In genomic region chr6:118648866-118649554, GRCh38 we compare ENCODE assay signal across 9 cellular contexts. TPM values are rescaled to one million over a fixed set of nuclear protein-coding genes. Genes with fewer than 3 reads are reported as not detected.
DNase-seq lines count a peak whose midpoint lies in the region; ATAC-seq, FAIRE-seq and TF ChIP-seq lines count a peak whose summit lies in the region.
"Had no signal": no experiment of that assay in that cellular context is flagged by ENCODE, and none has a peak within 500 bp of the region (broad histone marks: within the 10 kb centered on the region; RNA-seq: fewer than 3 reads in every experiment).

No MANE protein-coding gene starts in this region.

- H3K27me3 Mint-ChIP-seq in activated naive CD8-positive, alpha-beta T cell treated with anti-CD3 and anti-CD28 coated beads for 36 hours: no peaks in the 10 kb centered on the region
- H3K27me3 Mint-ChIP-seq in mesothelial cell of epicardium (ENCODE audit: low read depth): no peaks in the 10 kb centered on the region
- H3K27me3 Mint-ChIP-seq: memory B cell had no signal

- TF ChIP-seq POLR2A in GM12892 (IDR thresholded peaks at IDR 0.05; ENCODE audit: low read depth, low read length): no peak

- no peak for TF ChIP-seq CTCF in BJ (IDR thresholded peaks at IDR 0.05; ENCODE audit: insufficient read depth, low read depth, low read length)
- no peak for TF ChIP-seq CTCF in mesothelial cell of epicardium (IDR thresholded peaks at IDR 0.05; ENCODE audit: unreplicated experiment)

- H3K36me3 ChIP-seq in BJ (ENCODE audit: control insufficient read depth, insufficient read depth, low read length): no peaks in the 10 kb centered on the region

- peaks cover 38% of the 10 kb centered on the region for H3K4me1 Mint-ChIP-seq in activated naive CD8-positive, alpha-beta T cell treated with anti-CD3 and anti-CD28 coated beads for 36 hours
- H3K4me1 Mint-ChIP-seq in mesothelial cell of epicardium: peaks cover 19% of the 10 kb centered on the region

- H3K4me3 ChIP-seq in BJ (ENCODE audit: low read depth, low read length): peak overlapping the region; percentile 99

- POLR2A ChIA-PET in BJ (lab: Charles Lee): interaction anchor here (0.6 kb wide), 1 partner anchor 123 kb away, joined by 4 read pairs; no protein-coding TSS in a partner anchor

- ATAC-seq in HG03139 (IDR thresholded peaks at IDR 0.05; ENCODE audit: unreplicated experiment) (no peak), HG02938 (IDR thresholded peaks at IDR 0.05; ENCODE audit: unreplicated experiment) (no peak)

- no peak for FAIRE-seq in GM12892 (lab: Jason Lieb, UNC)

- no peak overlapping the region for H3K27ac Mint-ChIP-seq in activated naive CD8-positive, alpha-beta T cell treated with anti-CD3 and anti-CD28 coated beads for 36 hours
- H3K27ac Mint-ChIP-seq in mesothelial cell of epicardium: no peak overlapping the region
- H3K27ac Mint-ChIP-seq: memory B cell had no signal

- CTCF ChIA-PET in BJ (lab: Yijun Ruan, JAX): no interaction called here

- no peak for DNase-seq in BJ (ENCODE audit: low read depth)
- DNase-seq in HCEC 1CT: peak; percentile 35
- DNase-seq in activated naive CD8-positive, alpha-beta T cell treated with anti-CD3 and anti-CD28 coated beads for 36 hours: no peak
- no peak for DNase-seq in mesothelial cell of epicardium (ENCODE audit: low spot score in 2 of 2, unreplicated experiment in 2 of 2)
- DNase-seq in GM12892 (ENCODE audit: insufficient read length): no peak
- no peak for DNase-seq in occipital lobe (lab: John Stamatoyannopoulos, UW)

- H3K4me3 Mint-ChIP-seq in activated naive CD8-positive, alpha-beta T cell treated with anti-CD3 and anti-CD28 coated beads for 36 hours: peak overlapping the region; percentile 87
- H3K4me3 Mint-ChIP-seq in mesothelial cell of epicardium: peak overlapping the region; percentile 83

- no peaks in the 10 kb centered on the region for H3K9me3 Mint-ChIP-seq in activated naive CD8-positive, alpha-beta T cell treated with anti-CD3 and anti-CD28 coated beads for 36 hours
- no peaks in the 10 kb centered on the region for H3K9me3 Mint-ChIP-seq in mesothelial cell of epicardium
- H3K9me3 Mint-ChIP-seq: memory B cell had no signal

- no peaks in the 10 kb centered on the region for H3K27me3 ChIP-seq in BJ (ENCODE audit: control insufficient read depth, insufficient read depth, low read length)

- H3K36me3 Mint-ChIP-seq in activated naive CD8-positive, alpha-beta T cell treated with anti-CD3 and anti-CD28 coated beads for 36 hours: peaks cover 32% of the 10 kb centered on the region
- H3K36me3 Mint-ChIP-seq in mesothelial cell of epicardium: no peaks in the 10 kb centered on the region

RNA-seq across cellular contexts. Expression of gene CEP85L, which starts 2.4 kb away (rescaled TPM):
- 2.6 and 7.0 TPM in 2 replicates for polyA plus RNA-seq in BJ (2011; rRNA removed)
- polyA minus RNA-seq in BJ (2011; rRNA and poly(A)+ RNA removed): 25.0 and 28.1 TPM in 2 replicates
- 10 to 100 TPM; 34.7 to 41.9 TPM for total RNA-seq in activated naive CD8-positive, alpha-beta T cell treated with anti-CD3 and anti-CD28 coated beads for 36 hours
- total RNA-seq in mesothelial cell of epicardium (20.6 to 23.5 TPM (median 23.1 TPM) in 3 replicates), occipital lobe (59.1 TPM)
- 11.5 TPM for polyA plus RNA-seq in GM12892 (2012; ENCODE audit: missing spikeins)
